ENCODE assay signal across 7 cellular contexts in genomic region chr12:56188786-56189335, GRCh38. TPM values are rescaled to one million over a fixed set of nuclear protein-coding genes. Genes with fewer than 3 reads are reported as not detected.
DNase-seq lines count a peak whose midpoint lies in the region; ATAC-seq and TF ChIP-seq lines count a peak whose summit lies in the region.

No MANE protein-coding gene starts in this region.

- H3K4me2 ChIP-seq in parathyroid adenoma (ENCODE audit: low read length): peak overlapping the region; percentile 89

- peaks cover 10% of the 10 kb centered on the region for H3K79me2 ChIP-seq in parathyroid adenoma

- no peak for TF ChIP-seq CTCF in parathyroid adenoma (IDR thresholded peaks at IDR 0.05)

- no peaks in the 10 kb centered on the region for H3K27me3 ChIP-seq in parathyroid adenoma (ENCODE audit: control insufficient read depth, insufficient read depth, low read length)

- H3K9me3 ChIP-seq in parathyroid adenoma (ENCODE audit: control insufficient read depth, low read length): no peaks in the 10 kb centered on the region

- peak; percentile 48 to 50 for DNase-seq in activated T-cell treated with anti-CD3 and anti-CD28 coated beads, Interleukin-2, amount 50 U/mL, for 48 hours
- no peak for DNase-seq in Right ventricle myocardium inferior (ENCODE audit: missing footprints)
- DNase-seq in RKO (ENCODE audit: low spot score): no peak
- no peak for DNase-seq in middle frontal gyrus (ENCODE audit: extremely low spot score, low spot score)

- peak overlapping the region; percentile 55 for H3K9ac ChIP-seq in parathyroid adenoma

- H3K36me3 ChIP-seq in parathyroid adenoma (ENCODE audit: control insufficient read depth, insufficient read depth, low read length): no peaks in the 10 kb centered on the region

- H3K27ac ChIP-seq in parathyroid adenoma: peak overlapping the region; percentile 30

- H3K4me1 ChIP-seq in parathyroid adenoma: peaks cover 6% of the 10 kb centered on the region

- peak overlapping the region; percentile 71 for H3K4me3 ChIP-seq in parathyroid adenoma (ENCODE audit: low read depth, low read length)

- peak overlapping the region; percentile 79 for H2AFZ ChIP-seq in parathyroid adenoma

- ATAC-seq in GM18511 (IDR thresholded peaks at IDR 0.05; ENCODE audit: unreplicated experiment) (peak; percentile 16), HG03520 (IDR thresholded peaks at IDR 0.05; ENCODE audit: unreplicated experiment) (peak; percentile 2), Right ventricle myocardium inferior (peak; percentile 27)

- intact Hi-C loops in Right ventricle myocardium inferior (cut with DNase I): loop anchor here (1.0 to 2.0 kb wide), 3 partner anchors 30 to 450 kb away; partner anchors contain the start of gene MYL6

RNA-seq across cellular contexts. Expression of gene SMARCC2, which starts 0.4 kb away (rescaled TPM):
- 68.8 TPM for total RNA-seq in Right ventricle myocardium inferior

RNA-seq across cellular contexts. Expression of gene MYL6, which starts 30.7 kb away (rescaled TPM):
- total RNA-seq in Right ventricle myocardium inferior: 673 TPM

RNA-seq across cellular contexts. Expression of gene RNF41, which starts 32.9 kb away (rescaled TPM):
- 53.8 TPM for total RNA-seq in Right ventricle myocardium inferior

RNA-seq across cellular contexts. Expression of gene NABP2, which starts 35.3 kb away (rescaled TPM):
- total RNA-seq in Right ventricle myocardium inferior: 22.2 TPM

RNA-seq across cellular contexts. Expression of gene MYL6B, which starts 36.5 kb away (rescaled TPM):
- 45.8 TPM for total RNA-seq in Right ventricle myocardium inferior

Comparison
In these comparisons a context has a peak if more than half of its experiments do, and no peak if none do; other contexts are left out.
1. DNase-seq: peak in activated T-cell treated with anti-CD3 and anti-CD28 coated beads, Interleukin-2, amount 50 U/mL, for 48 hours (2 of 2); none in Right ventricle myocardium inferior (single experiment), RKO (single experiment) and middle frontal gyrus (single experiment).
2. Peak in every context shown above with its lines, with median percentiles within 50 percentile points of each other: ATAC-seq.